ENCODE assay signal across 6 cellular contexts in the genomic region with DNA sequence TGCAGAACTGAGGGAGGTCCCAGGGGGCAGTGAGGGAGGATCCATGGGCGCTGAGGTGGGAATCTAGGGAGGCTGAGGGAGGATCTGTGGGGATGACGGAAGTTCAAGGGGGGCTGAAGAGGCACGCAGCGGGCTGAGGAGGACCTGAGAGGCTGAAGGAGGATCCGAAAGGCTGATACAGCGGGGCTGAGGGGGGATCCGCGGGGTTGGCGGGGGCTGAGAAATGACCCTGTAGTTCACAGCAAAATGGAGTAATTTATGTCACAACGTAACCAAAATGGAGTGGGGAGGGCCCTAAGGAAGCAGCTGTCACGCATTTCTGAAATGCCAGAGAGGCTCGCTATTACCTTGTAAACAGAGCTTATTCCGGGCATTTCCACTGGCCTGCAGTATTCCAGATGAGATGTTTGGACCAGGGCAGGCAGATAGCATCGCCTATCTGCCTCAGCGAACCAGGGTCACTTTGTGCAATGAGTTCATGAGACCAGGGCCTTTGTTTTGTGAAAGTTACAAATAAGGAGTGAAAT. TPM values are rescaled to one million over a fixed set of nuclear protein-coding genes. Genes with fewer than 3 reads are reported as not detected.
DNase-seq lines count a peak whose midpoint lies in the region; ATAC-seq and TF ChIP-seq lines count a peak whose summit lies in the region.

No MANE protein-coding gene starts in this region.

- no peaks in the 10 kb centered on the region for H3K27me3 ChIP-seq in CD4-positive, alpha-beta memory T cell (ENCODE audit: insufficient read depth, low read length)
- H3K27me3 ChIP-seq in MM.1S (replicated peaks; ENCODE audit: insufficient read depth, low read length) = no peaks in the 10 kb centered on the region
- no peaks in the 10 kb centered on the region for H3K27me3 ChIP-seq in subcutaneous abdominal adipose tissue (ENCODE audit: control insufficient read depth in 5 of 5, insufficient read depth in 4 of 5, low read length in 5 of 5)

- peaks cover 8 to 38% (median 22%) of the 10 kb centered on the region in 4 donors for H3K4me1 Mint-ChIP-seq in CD4-positive, alpha-beta memory T cell

- H3K9me2 ChIP-seq in MM.1S (replicated peaks; ENCODE audit: insufficient read depth, low read length) = no peaks in the 10 kb centered on the region

- no peaks in the 10 kb centered on the region for H4K20me1 ChIP-seq in MM.1S (ENCODE audit: insufficient read depth, low read length)

- peaks cover 0 to 15% of the 10 kb centered on the region in 2 donors for H3K36me3 Mint-ChIP-seq in CD4-positive, alpha-beta memory T cell

- peaks cover 21% of the 10 kb centered on the region for H3K4me1 ChIP-seq in CD4-positive, alpha-beta memory T cell (ENCODE audit: insufficient read depth, low read length)
- H3K4me1 ChIP-seq in MM.1S (ENCODE audit: low read length) (peaks cover 28% of the 10 kb centered on the region), subcutaneous abdominal adipose tissue (ENCODE audit: control insufficient read depth in 5 of 5, insufficient read depth in 5 of 5, low read length in 5 of 5) (peaks cover 5 to 25% (median 23%) of the 10 kb centered on the region in 5 donors)

- no peaks in the 10 kb centered on the region for H3K9me3 ChIP-seq in CD4-positive, alpha-beta memory T cell (ENCODE audit: control insufficient read depth in 1 of 2, low read length in 2 of 2)
- H3K9me3 ChIP-seq in MM.1S (replicated peaks; ENCODE audit: insufficient read depth, low read length) (no peaks in the 10 kb centered on the region), subcutaneous abdominal adipose tissue (ENCODE audit: control insufficient read depth in 5 of 5, low read length in 5 of 5) (no peaks in the 10 kb centered on the region)

- ATAC-seq in GM19023 (IDR thresholded peaks at IDR 0.05; ENCODE audit: unreplicated experiment) = no peak

- H3K4me3 Mint-ChIP-seq in CD4-positive, alpha-beta memory T cell = peak overlapping the region; percentile 89 to 98 (median 94)

- DNase-seq in CD4-positive, alpha-beta memory T cell = no peak
- DNase-seq in MM.1S = no peak
- DNase-seq in fibroblast of pulmonary artery (ENCODE audit: low read depth) = peak; percentile 55
- DNase-seq in hepatic stellate cell (ENCODE audit: low spot score) = no peak

- intact Hi-C loops in CD4-positive, alpha-beta memory T cell (cut with micrococcal nuclease) = loop anchor here (1.0 to 5.0 kb wide), 5 partner anchors 28 to 1397 kb away; partner anchors contain the start of genes ARF1, GUK1 and NUP133

- peak overlapping the region; percentile 86 for H2AFZ ChIP-seq in MM.1S (ENCODE audit: low read length)

- peaks cover 19% of the 10 kb centered on the region for H3F3A ChIP-seq in MM.1S (ENCODE audit: insufficient read depth, low read length)

- CTCF ChIA-PET in CD4-positive, alpha-beta memory T cell (lab: Charles Lee; ENCODE audit: partially characterized antibody) = interaction anchor here (0.9 to 3.1 kb wide), 5 partner anchors 21 to 57 kb away, joined by 3 to 14 read pairs (median 3); no protein-coding TSS in a partner anchor

- POLR2A ChIA-PET in CD4-positive, alpha-beta memory T cell (lab: Charles Lee; ENCODE audit: partially characterized antibody) = interaction anchor here (0.7 to 3.2 kb wide), 10 partner anchors 11 to 377 kb away, joined by 3 to 33 read pairs (median 3); partner anchors contain the start of genes ARF1, GUK1, IBA57 and JMJD4

- peak overlapping the region; percentile 97 for H3K4me2 ChIP-seq in MM.1S (ENCODE audit: low read depth, low read length)

- no peaks in the 10 kb centered on the region for H3K9me3 Mint-ChIP-seq in CD4-positive, alpha-beta memory T cell

- H3K36me3 ChIP-seq in CD4-positive, alpha-beta memory T cell (ENCODE audit: insufficient read depth, low read length) = peaks cover 12% of the 10 kb centered on the region
- H3K36me3 ChIP-seq in MM.1S (replicated peaks; ENCODE audit: insufficient read depth, low read length) = 0 out of 2 replicates have a peak, but pooled peaks cover 3% of the 10 kb centered on the region
- H3K36me3 ChIP-seq in subcutaneous abdominal adipose tissue (ENCODE audit: control insufficient read depth in 5 of 5, insufficient read depth in 5 of 5, low read length in 5 of 5) = peaks cover 0 to 28% (median 21%) of the 10 kb centered on the region in 5 donors

- TF ChIP-seq CTCF in MM.1S (IDR thresholded peaks at IDR 0.05; ENCODE audit: low read length) (no peak), fibroblast of pulmonary artery (IDR thresholded peaks at IDR 0.05; ENCODE audit: low read length, missing control alignments) (no peak)

- peak overlapping the region; percentile 92 for H3K27ac ChIP-seq in CD4-positive, alpha-beta memory T cell (ENCODE audit: low read depth, low read length)
- H3K27ac ChIP-seq in MM.1S (ENCODE audit: low read length) (peak overlapping the region; percentile 50; the same call in 1 of the 2 replicates), subcutaneous abdominal adipose tissue (ENCODE audit: low read depth, low read length) (peak overlapping the region; percentile 84)

- peaks cover 42% of the 10 kb centered on the region for H3K79me2 ChIP-seq in MM.1S (ENCODE audit: low read length)

- H3K9ac ChIP-seq in MM.1S (ENCODE audit: low read length) (peak overlapping the region; percentile 99), subcutaneous abdominal adipose tissue (ENCODE audit: low read length in 5 of 5) (peak overlapping the region in 4 of 5 donors; percentile 84 to 95 (median 90))

- H3K27ac Mint-ChIP-seq in CD4-positive, alpha-beta memory T cell = peak overlapping the region; percentile 79 to 98 (median 95)

- peak overlapping the region; percentile 68 to 76 for H3K4me3 ChIP-seq in CD4-positive, alpha-beta memory T cell (ENCODE audit: low read length in 2 of 2)
- H3K4me3 ChIP-seq in MM.1S (ENCODE audit: low read length) (peak overlapping the region; percentile 100), fibroblast of pulmonary artery (replicated peaks; ENCODE audit: low read depth, low read length) (peak overlapping the region; percentile 95), subcutaneous abdominal adipose tissue (ENCODE audit: low read depth in 1 of 5, low read length in 5 of 5) (peak overlapping the region; percentile 79 to 99 (median 94))

- no peaks in the 10 kb centered on the region for H3K27me3 Mint-ChIP-seq in CD4-positive, alpha-beta memory T cell

RNA-seq across cellular contexts. Expression of gene MRPL55, which starts 0.9 kb away (rescaled TPM):
- 10 to 100 TPM; 57.8 to 64.5 TPM for total RNA-seq in CD4-positive, alpha-beta memory T cell
- 100 to 1,000 TPM; 108 to 157 TPM for polyA plus RNA-seq in CD4-positive, alpha-beta memory T cell

RNA-seq across cellular contexts. Expression of gene C1orf35, which starts 6.9 kb away (rescaled TPM):
- total RNA-seq in CD4-positive, alpha-beta memory T cell = 10 to 100 TPM; 28.5 to 30.7 TPM
- 10 to 100 TPM; 16.4 to 20.0 TPM for polyA plus RNA-seq in CD4-positive, alpha-beta memory T cell

RNA-seq across cellular contexts. Expression of gene ARF1, which starts 27.5 kb away (rescaled TPM):
- total RNA-seq in CD4-positive, alpha-beta memory T cell = 100 to 1,000 TPM; 265 to 270 TPM
- polyA plus RNA-seq in CD4-positive, alpha-beta memory T cell = 100 to 1,000 TPM; 493 to 600 TPM

RNA-seq across cellular contexts. Expression of gene GUK1, which starts 30.1 kb away (rescaled TPM):
- 100 to 1,000 TPM; 179 to 185 TPM for total RNA-seq in CD4-positive, alpha-beta memory T cell
- polyA plus RNA-seq in CD4-positive, alpha-beta memory T cell = 100 to 1,000 TPM; 382 to 488 TPM

RNA-seq across cellular contexts. Expression of gene GJC2, which starts 39.7 kb away (rescaled TPM):
- total RNA-seq in CD4-positive, alpha-beta memory T cell = under 1 TPM; 0.61 to 0.80 TPM
- polyA plus RNA-seq in CD4-positive, alpha-beta memory T cell = not detected
